20 cellular contexts compared by ENCODE assay signal in genomic region chr5:150301170-150301505, GRCh38. TPM values are rescaled to one million over a fixed set of nuclear protein-coding genes. Genes with fewer than 3 reads are reported as not detected.
DNase-seq lines count a peak whose midpoint lies in the region; ATAC-seq, FAIRE-seq and TF ChIP-seq lines count a peak whose summit lies in the region.
"Had no signal": no experiment of that assay in that cellular context is flagged by ENCODE, and none has a peak within 500 bp of the region (broad histone marks: within the 10 kb centered on the region; RNA-seq: fewer than 3 reads in every experiment).

No MANE protein-coding gene starts in this region.

- no peaks in the 10 kb centered on the region for H3K27me3 Mint-ChIP-seq in MCF 10A (ENCODE audit: insufficient read depth, unreplicated experiment)
- H3K27me3 Mint-ChIP-seq in activated T-helper 17 cell treated with anti-CD3 and anti-CD28 coated beads, Interleukin-2, amount 50 U/mL, for 72 hours: peaks cover 27% of the 10 kb centered on the region

- POLR2A ChIA-PET in MCF 10A (lab: Yijun Ruan, JAX): interaction anchor here (3.1 to 3.3 kb wide), 2 partner anchors 16 to 19 kb away, joined by 37 to 61 read pairs; no protein-coding TSS in a partner anchor

- intact Hi-C loops in MCF 10A (cut with micrococcal nuclease): no loop called here
- intact Hi-C loops in breast epithelium (cut with DNase I; ENCODE audit: low total_unique reads): no loop called here
- intact Hi-C loops in uterus (cut with DNase I; ENCODE audit: low total_unique reads): no loop called here

- H3K9me3 ChIP-seq in breast epithelium: no peaks in the 10 kb centered on the region
- H3K9me3 ChIP-seq in keratinocyte (ENCODE audit: control insufficient read depth, low read depth, low read length): no peaks in the 10 kb centered on the region
- no peaks in the 10 kb centered on the region for H3K9me3 ChIP-seq in uterus
- H3K9me3 ChIP-seq: Caco-2, mucosa of descending colon had no signal

- dilution Hi-C loops in keratinocyte (cut with MboI; ENCODE audit: extremely low pct_ligation_motif_present, low sequenced_read_pairs): no loop called here

- H3K36me3 ChIP-seq in breast epithelium: no peaks in the 10 kb centered on the region
- H3K36me3 ChIP-seq in keratinocyte (ENCODE audit: control insufficient read depth in 2 of 2, extremely low read depth in 1 of 2, insufficient read depth in 2 of 2, low read length in 2 of 2): no peaks in the 10 kb centered on the region
- no peaks in the 10 kb centered on the region for H3K36me3 ChIP-seq in uterus
- H3K36me3 ChIP-seq: brain microvascular endothelial cell had no signal

- no peak for ATAC-seq in foreskin keratinocyte
- ATAC-seq in activated T-helper 17 cell treated with anti-CD3 and anti-CD28 coated beads, Interleukin-2, amount 50 U/mL, for 72 hours (replicated peaks): no peak
- ATAC-seq: mucosa of descending colon had no signal

- no peaks in the 10 kb centered on the region for H3K79me2 ChIP-seq in keratinocyte (ENCODE audit: control insufficient read depth, insufficient read depth, low read length)
- H3K79me2 ChIP-seq: parathyroid adenoma had no signal

- H3K36me3 Mint-ChIP-seq in MCF 10A (ENCODE audit: insufficient read depth, unreplicated experiment): no peaks in the 10 kb centered on the region
- no peaks in the 10 kb centered on the region for H3K36me3 Mint-ChIP-seq in activated T-helper 17 cell treated with anti-CD3 and anti-CD28 coated beads, Interleukin-2, amount 50 U/mL, for 72 hours (ENCODE audit: low read depth)

- no TSS peak for BruUV-seq in MCF 10A (replicated peaks; lab: Mats Ljungman, UMichigan)

- H3K4me1 Mint-ChIP-seq in MCF 10A (ENCODE audit: insufficient read depth, unreplicated experiment): peaks cover 41% of the 10 kb centered on the region
- no peaks in the 10 kb centered on the region for H3K4me1 Mint-ChIP-seq in activated T-helper 17 cell treated with anti-CD3 and anti-CD28 coated beads, Interleukin-2, amount 50 U/mL, for 72 hours

- H3K4me1 ChIP-seq in breast epithelium (no peaks in the 10 kb centered on the region), keratinocyte (ENCODE audit: control insufficient read depth, extremely low read depth, insufficient read depth, low read length) (peaks cover 44% of the 10 kb centered on the region), uterus (peaks cover 10 to 16% of the 10 kb centered on the region in 2 donors), foreskin keratinocyte (peaks cover 8% of the 10 kb centered on the region)
- H3K4me1 ChIP-seq: parathyroid adenoma had no signal

- no peak overlapping the region for H3K9ac ChIP-seq in keratinocyte (ENCODE audit: control insufficient read depth, extremely low read depth, insufficient read depth, low read length)
- H3K9ac ChIP-seq: parathyroid adenoma had no signal

- H3K4me2 ChIP-seq in keratinocyte (ENCODE audit: control insufficient read depth, extremely low read depth, insufficient read depth, low read depth, low read length): peak overlapping the region; percentile 77

- H2AFZ ChIP-seq in keratinocyte (ENCODE audit: control insufficient read depth, low read length): no peak overlapping the region
- H2AFZ ChIP-seq: parathyroid adenoma had no signal

- no peak overlapping the region for H3K27ac ChIP-seq in breast epithelium
- H3K27ac ChIP-seq in keratinocyte (ENCODE audit: control insufficient read depth, insufficient read depth, low read length): no peak overlapping the region
- peak overlapping the region; percentile 85 to 95 for H3K27ac ChIP-seq in uterus
- no peak overlapping the region for H3K27ac ChIP-seq in foreskin keratinocyte
- H3K27ac ChIP-seq: brain microvascular endothelial cell, parathyroid adenoma had no signal

- peaks cover 6% of the 10 kb centered on the region for H3K9me1 ChIP-seq in keratinocyte (ENCODE audit: control insufficient read depth, extremely low read depth, insufficient read depth, low read length)

- CTCF ChIA-PET in MCF 10A (lab: Yijun Ruan, JAX): interaction anchor here (0.7 to 7.8 kb wide), 3 partner anchors 19 to 52 kb away, joined by 3 to 63 read pairs (median 24); no protein-coding TSS in a partner anchor

- no peak for TF ChIP-seq POLR2A in breast epithelium (IDR thresholded peaks at IDR 0.05)
- TF ChIP-seq POLR2A in uterus (IDR thresholded peaks at IDR 0.05): no peak

- TF ChIP-seq CTCF in MCF 10A (IDR thresholded peaks at IDR 0.05; ENCODE audit: unreplicated experiment) (no peak), breast epithelium (IDR thresholded peaks at IDR 0.05) (no peak), keratinocyte (optimal IDR thresholded peaks at IDR 0.05 in 1 of 3, IDR thresholded peaks at IDR 0.05 in 1 of 3, conservative IDR thresholded peaks at IDR 0.05 in 1 of 3; ENCODE audit: extremely low read depth in 1 of 3, insufficient read depth in 2 of 3, low read length in 3 of 3) (no peak), uterus (IDR thresholded peaks at IDR 0.05) (no peak), foreskin keratinocyte (conservative IDR thresholded peaks at IDR 0.05) (no peak)

- H3K27me3 ChIP-seq in breast epithelium (peaks cover 0 to 9% of the 10 kb centered on the region in 2 donors), keratinocyte (ENCODE audit: control insufficient read depth, extremely low read depth, insufficient read depth, low read length) (no peaks in the 10 kb centered on the region), uterus (no peaks in the 10 kb centered on the region), foreskin keratinocyte (no peaks in the 10 kb centered on the region)
- H3K27me3 ChIP-seq: brain microvascular endothelial cell had no signal

- no peaks in the 10 kb centered on the region for H4K20me1 ChIP-seq in keratinocyte (ENCODE audit: control insufficient read depth, extremely low read depth, insufficient read depth, low read length)

- no peak overlapping the region for H3K27ac Mint-ChIP-seq in MCF 10A (ENCODE audit: low read depth, unreplicated experiment)
- no peak overlapping the region for H3K27ac Mint-ChIP-seq in activated T-helper 17 cell treated with anti-CD3 and anti-CD28 coated beads, Interleukin-2, amount 50 U/mL, for 72 hours

- DNase-seq in MCF 10A (ENCODE audit: unreplicated experiment): peak; percentile 56
- no peak for DNase-seq in breast epithelium (ENCODE audit: low spot score in 2 of 2)
- DNase-seq in amniotic epithelial cell (ENCODE audit: low read depth): peak; percentile 59
- DNase-seq in keratinocyte (ENCODE audit: low read depth, low spot score): no peak
- DNase-seq in uterus: peak; percentile 37 to 41
- DNase-seq in activated CD8-positive, alpha-beta memory T cell treated with anti-CD3 and anti-CD28 coated beads, Interleukin-2, amount 50 U/mL, for 4 hours: no peak
- DNase-seq in foreskin keratinocyte: no peak
- DNase-seq: activated CD4-positive, alpha-beta T cell treated with anti-CD3 and anti-CD28 coated beads for 1 hour; activated naive CD4-positive, alpha-beta T cell; brain microvascular endothelial cell; Caco-2; effector CD8-positive, alpha-beta T cell; NCI-H187 treated with DMSO at 0.1 percent for 48 hours had no signal

- H3K9me3 Mint-ChIP-seq in MCF 10A (ENCODE audit: unreplicated experiment): no peaks in the 10 kb centered on the region
- no peaks in the 10 kb centered on the region for H3K9me3 Mint-ChIP-seq in activated T-helper 17 cell treated with anti-CD3 and anti-CD28 coated beads, Interleukin-2, amount 50 U/mL, for 72 hours

- H3K4me3 ChIP-seq in breast epithelium (no peak overlapping the region), keratinocyte (ENCODE audit: control insufficient read depth in 2 of 3, extremely low read depth in 1 of 3, insufficient read depth in 2 of 3, low read depth in 1 of 3, low read length in 3 of 3) (no peak overlapping the region), uterus (no peak overlapping the region)
- H3K4me3 ChIP-seq: mucosa of descending colon had no signal

- no peak overlapping the region for H3K4me3 Mint-ChIP-seq in MCF 10A (ENCODE audit: unreplicated experiment)
- H3K4me3 Mint-ChIP-seq in activated T-helper 17 cell treated with anti-CD3 and anti-CD28 coated beads, Interleukin-2, amount 50 U/mL, for 72 hours: no peak overlapping the region

- FAIRE-seq in keratinocyte (lab: Jason Lieb, UNC): no peak
- FAIRE-seq: A204.1, GM18507 had no signal

RNA-seq across cellular contexts. Expression of gene ARSI, which starts 1.6 kb away (rescaled TPM):
- total RNA-seq in MCF 10A (2022) (0.19 and 0.25 TPM in 2 replicates), breast epithelium (1 to 10 TPM in 1 of 3 donors, under 1 TPM in 2; 0.48 to 1.3 (median 0.98) TPM), uterus (10 to 100 TPM in 1 of 4 donors, 1 to 10 TPM in 3; 4.3 to 15.1 (median 5.7) TPM), foreskin keratinocyte (4.7 and 5.0 TPM in 2 replicates)
- polyA plus RNA-seq in keratinocyte (1.7 to 3.8 TPM (median 2.4 TPM) in 3 replicates), foreskin keratinocyte (3.5 and 3.7 TPM in 2 replicates)
- 0.82 TPM for polyA plus RNA-seq in keratinocyte (2011; ENCODE audit: low read depth)
- 0.75 and 1.5 TPM in 2 replicates for polyA plus RNA-seq in keratinocyte (2011; cell fraction: cytosol; rRNA removed)
- 2.6 and 3.3 TPM in 2 replicates for polyA plus RNA-seq in keratinocyte (2011; cell fraction: nucleus; rRNA removed)
- polyA plus RNA-seq in keratinocyte (2012; ENCODE audit: low replicate concordance): 3.2 and 4.5 TPM in 2 replicates
- polyA minus RNA-seq in keratinocyte: 2.5 to 7.3 TPM (median 5.1 TPM) in 3 replicates
- polyA minus RNA-seq in keratinocyte (2011; cell fraction: cytosol; rRNA and poly(A)+ RNA removed): 4.4 TPM
- 3.5 and 4.7 TPM in 2 replicates for polyA minus RNA-seq in keratinocyte (2011; cell fraction: nucleus; rRNA and poly(A)+ RNA removed)
- total RNA-seq in activated T-helper 17 cell treated with anti-CD3 and anti-CD28 coated beads, Interleukin-2, amount 50 U/mL, for 72 hours: not detected
- total RNA-seq: T-helper 1 cell treated with Interleukin-12 subunit alpha and Interleukin-12 subunit beta and Interleukin-4 antibody, amounts not matched to agents 30 ng/mL and 1 ng/mL, for 36 hours had no signal

RNA-seq across cellular contexts. Expression of gene CAMK2A, which starts 11.6 kb away (rescaled TPM):
- total RNA-seq in MCF 10A (2022) (not detected in 2 replicates), breast epithelium (under 1 TPM in 1 of 3 donors, not detected in 2; under 0.01 TPM), uterus (10 to 100 TPM in 1 of 4 donors, 1 to 10 TPM in 2, under 1 TPM in 1; under 0.01 to 23.7 (median 4.3) TPM), foreskin keratinocyte (0.04 TPM in 1 of 2 replicates, not detected in the other)
- polyA plus RNA-seq in keratinocyte (0.03 to 0.05 TPM in 2 of 3 replicates, not detected in the other), foreskin keratinocyte (0.01 TPM in 1 of 2 replicates, not detected in the other)
- not detected for polyA plus RNA-seq in keratinocyte (2011; ENCODE audit: low read depth)
- not detected in 2 replicates for polyA plus RNA-seq in keratinocyte (2011; cell fraction: cytosol; rRNA removed)
- 0.08 TPM in 1 of 2 replicates, not detected in the other for polyA plus RNA-seq in keratinocyte (2011; cell fraction: nucleus; rRNA removed)
- polyA plus RNA-seq in keratinocyte (2012; ENCODE audit: low replicate concordance): 0.16 TPM in 1 of 2 replicates, not detected in the other
- 0.13 TPM in 1 of 3 replicates, not detected in the others for polyA minus RNA-seq in keratinocyte
- not detected for polyA minus RNA-seq in keratinocyte (2011; cell fraction: cytosol; rRNA and poly(A)+ RNA removed)
- not detected in 2 replicates for polyA minus RNA-seq in keratinocyte (2011; cell fraction: nucleus; rRNA and poly(A)+ RNA removed)
- not detected for total RNA-seq in activated T-helper 17 cell treated with anti-CD3 and anti-CD28 coated beads, Interleukin-2, amount 50 U/mL, for 72 hours
- total RNA-seq: Caco-2; subcutaneous adipose tissue; T-helper 1 cell treated with Interleukin-12 subunit alpha and Interleukin-12 subunit beta and Interleukin-4 antibody, amounts not matched to agents 30 ng/mL and 1 ng/mL, for 36 hours had no signal

RNA-seq across cellular contexts. Expression of gene TCOF1, which starts 56.4 kb away (rescaled TPM):
- 68.4 and 83.5 TPM in 2 replicates for total RNA-seq in MCF 10A (2022)
- 10 to 100 TPM; 20.6 to 37.7 (median 36.1) TPM for total RNA-seq in breast epithelium
- polyA plus RNA-seq in keratinocyte: 7.9 to 23.3 TPM (median 13.6 TPM) in 3 replicates
- 24.6 TPM for polyA plus RNA-seq in keratinocyte (2011; ENCODE audit: low read depth)
- 7.7 and 11.7 TPM in 2 replicates for polyA plus RNA-seq in keratinocyte (2011; cell fraction: cytosol; rRNA removed)
- polyA plus RNA-seq in keratinocyte (2011; cell fraction: nucleus; rRNA removed): 28.0 and 33.6 TPM in 2 replicates
- 8.4 and 40.3 TPM in 2 replicates for polyA plus RNA-seq in keratinocyte (2012; ENCODE audit: low replicate concordance)
- 8.6 to 36.7 TPM (median 15.6 TPM) in 3 replicates for polyA minus RNA-seq in keratinocyte
- 11.3 TPM for polyA minus RNA-seq in keratinocyte (2011; cell fraction: cytosol; rRNA and poly(A)+ RNA removed)
- polyA minus RNA-seq in keratinocyte (2011; cell fraction: nucleus; rRNA and poly(A)+ RNA removed): 11.7 and 14.9 TPM in 2 replicates
- total RNA-seq in uterus: 10 to 100 TPM in 3 of 4 donors, 1 to 10 TPM in 1; 9.4 to 40.0 (median 20.1) TPM
- 76.4 and 97.3 TPM in 2 replicates for total RNA-seq in foreskin keratinocyte
- polyA plus RNA-seq in foreskin keratinocyte: 46.1 and 61.7 TPM in 2 replicates
- total RNA-seq in activated T-helper 17 cell treated with anti-CD3 and anti-CD28 coated beads, Interleukin-2, amount 50 U/mL, for 72 hours: 100 to 1,000 TPM in 1 of 2 donors, 10 to 100 TPM in 1; 55.3 to 117 TPM

Comparison
In these comparisons a context has a peak if more than half of its experiments do, and no peak if none do; other contexts are left out.
1. DNase-seq: peak in MCF 10A (single experiment), amniotic epithelial cell (single experiment) and uterus (2 of 2); none in breast epithelium (0 of 2), keratinocyte (single experiment), activated CD8-positive, alpha-beta memory T cell treated with anti-CD3 and anti-CD28 coated beads, Interleukin-2, amount 50 U/mL, for 4 hours (single experiment) and foreskin keratinocyte (0 of 2).
2. H3K27ac ChIP-seq: peak in uterus (2 of 2); none in breast epithelium (0 of 2), keratinocyte (single experiment) and foreskin keratinocyte (single experiment).